In the genomic region with DNA sequence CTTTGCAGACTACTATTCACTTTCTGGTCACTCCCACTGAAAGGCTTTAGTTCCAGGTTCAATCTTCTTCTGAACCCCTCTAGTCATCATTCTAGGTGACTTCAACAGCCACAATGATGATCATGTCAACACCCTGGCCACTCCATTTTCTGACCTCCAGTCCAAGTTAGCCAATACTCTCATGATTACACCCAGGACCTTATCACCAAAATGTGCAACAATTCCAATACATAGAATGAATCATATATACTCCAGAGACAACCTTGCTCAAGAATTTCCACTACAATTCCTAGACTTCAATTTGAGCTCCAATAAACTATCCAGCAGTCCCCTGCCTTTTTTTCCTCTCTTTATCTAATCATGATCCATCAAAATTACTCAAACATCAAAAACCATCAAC, we compare ENCODE assay signal across 20 cellular contexts.
DNase-seq lines count a peak whose midpoint lies in the region; FAIRE-seq and TF ChIP-seq lines count a peak whose summit lies in the region.
"Had no signal": no experiment of that assay in that cellular context is flagged by ENCODE, and none has a peak within 500 bp of the region (broad histone marks: within the 10 kb centered on the region; RNA-seq: fewer than 3 reads in every experiment).

No MANE protein-coding gene starts in this region.

- POLR2A ChIA-PET in OCI-LY7 (lab: Charles Lee): interaction anchor here (0.9 kb wide), 1 partner anchor 12 kb away, joined by 3 read pairs; no protein-coding TSS in a partner anchor

- H3K27me3 ChIP-seq in bronchial epithelial cell (ENCODE audit: control insufficient read depth, insufficient read depth, low read length): no peaks in the 10 kb centered on the region
- H3K27me3 ChIP-seq: BLaER1, Peyer's patch had no signal

- peak overlapping the region; percentile 40 for H3K4me3 Mint-ChIP-seq in activated naive CD8-positive, alpha-beta T cell
- no peak overlapping the region for H3K4me3 Mint-ChIP-seq in activated naive CD8-positive, alpha-beta T cell treated with anti-CD3 and anti-CD28 coated beads for 36 hours
- H3K4me3 Mint-ChIP-seq in nephron: peak overlapping the region in 1 of 3 experiments; percentile 9
- H3K4me3 Mint-ChIP-seq: CD8-positive, alpha-beta memory T cell had no signal

- H3K4me3 ChIP-seq in bronchial epithelial cell (ENCODE audit: low read depth, low read length) (no peak overlapping the region), OCI-LY7 (ENCODE audit: low read depth, low read length, poor library complexity, severe bottlenecking) (no peak overlapping the region)
- H3K4me3 ChIP-seq: BLaER1, Peyer's patch had no signal

- no peaks in the 10 kb centered on the region for H3K4me1 ChIP-seq in OCI-LY7 (ENCODE audit: insufficient read depth, low read length, poor library complexity, severe bottlenecking)
- H3K4me1 ChIP-seq: BLaER1 had no signal

- H3K36me3 ChIP-seq in bronchial epithelial cell (ENCODE audit: control insufficient read depth, insufficient read depth, low read length) (no peaks in the 10 kb centered on the region), OCI-LY7 (ENCODE audit: insufficient read depth, low read length) (no peaks in the 10 kb centered on the region)
- H3K36me3 ChIP-seq: Peyer's patch had no signal

- H3K27ac Mint-ChIP-seq in activated naive CD8-positive, alpha-beta T cell: peak overlapping the region; percentile 19
- H3K27ac Mint-ChIP-seq in activated naive CD8-positive, alpha-beta T cell treated with anti-CD3 and anti-CD28 coated beads for 36 hours: no peak overlapping the region
- peak overlapping the region; percentile 41 to 91 (median 67) for H3K27ac Mint-ChIP-seq in nephron
- H3K27ac Mint-ChIP-seq: CD8-positive, alpha-beta memory T cell had no signal

- no peaks in the 10 kb centered on the region for H3K9me3 Mint-ChIP-seq in activated naive CD8-positive, alpha-beta T cell (ENCODE audit: low read depth)
- H3K9me3 Mint-ChIP-seq in activated naive CD8-positive, alpha-beta T cell treated with anti-CD3 and anti-CD28 coated beads for 36 hours: no peaks in the 10 kb centered on the region
- H3K9me3 Mint-ChIP-seq in nephron: no peaks in the 10 kb centered on the region
- H3K9me3 Mint-ChIP-seq: CD8-positive, alpha-beta memory T cell had no signal

- H3K27me3 Mint-ChIP-seq in activated naive CD8-positive, alpha-beta T cell: no peaks in the 10 kb centered on the region
- no peaks in the 10 kb centered on the region for H3K27me3 Mint-ChIP-seq in activated naive CD8-positive, alpha-beta T cell treated with anti-CD3 and anti-CD28 coated beads for 36 hours
- peaks cover 3% of the 10 kb centered on the region for H3K27me3 Mint-ChIP-seq in nephron (ENCODE audit: low read depth)
- H3K27me3 Mint-ChIP-seq: CD8-positive, alpha-beta memory T cell had no signal

- TF ChIP-seq CTCF in bronchial epithelial cell (IDR thresholded peaks at IDR 0.05; ENCODE audit: insufficient read depth, low read length, severe bottlenecking) (no peak), nephron (IDR thresholded peaks at IDR 0.05; ENCODE audit: unreplicated experiment in 3 of 3) (no peak), OCI-LY7 (conservative IDR thresholded peaks at IDR 0.05; ENCODE audit: low read length) (no peak)

- BruUV-seq in OCI-LY7 (replicated peaks; lab: Mats Ljungman, UMichigan): no TSS peak

- H3K36me3 Mint-ChIP-seq in activated naive CD8-positive, alpha-beta T cell: peaks cover 21% of the 10 kb centered on the region
- H3K36me3 Mint-ChIP-seq in activated naive CD8-positive, alpha-beta T cell treated with anti-CD3 and anti-CD28 coated beads for 36 hours: peaks cover 19% of the 10 kb centered on the region
- H3K36me3 Mint-ChIP-seq in nephron (ENCODE audit: low read depth): no peaks in the 10 kb centered on the region

- no peak for FAIRE-seq in bronchial epithelial cell (lab: Jason Lieb, UNC)
- FAIRE-seq: GM12891, GM18507, HepG2 had no signal

- CTCF ChIA-PET in OCI-LY7 (lab: Charles Lee; ENCODE audit: unreplicated experiment): no interaction called here

- no peak overlapping the region for H2AFZ ChIP-seq in OCI-LY7 (ENCODE audit: low read length)

- H4K20me1 ChIP-seq in OCI-LY7 (ENCODE audit: insufficient read depth, low read length): no peaks in the 10 kb centered on the region

- no peaks in the 10 kb centered on the region for H3K9me3 ChIP-seq in OCI-LY7 (ENCODE audit: low read length)
- H3K9me3 ChIP-seq: BLaER1, Peyer's patch had no signal

- no peak overlapping the region for H3K4me2 ChIP-seq in OCI-LY7 (ENCODE audit: low read length)
- H3K4me2 ChIP-seq: BLaER1, KMS-11 had no signal

- no peaks in the 10 kb centered on the region for H3K9me2 ChIP-seq in OCI-LY7 (ENCODE audit: insufficient read depth, low read length)

- intact Hi-C loops in OCI-LY7 (cut with micrococcal nuclease; ENCODE audit: unreplicated experiment): no loop called here

- H3K79me2 ChIP-seq in OCI-LY7 (ENCODE audit: insufficient read depth, low read depth, low read length): no peaks in the 10 kb centered on the region

- no peak overlapping the region for H3K27ac ChIP-seq in OCI-LY7 (ENCODE audit: low read depth, low read length, poor library complexity, severe bottlenecking)
- H3K27ac ChIP-seq: BLaER1, KMS-11, Peyer's patch had no signal

- peaks cover 57% of the 10 kb centered on the region for H3K4me1 Mint-ChIP-seq in activated naive CD8-positive, alpha-beta T cell (ENCODE audit: low read depth)
- H3K4me1 Mint-ChIP-seq in activated naive CD8-positive, alpha-beta T cell treated with anti-CD3 and anti-CD28 coated beads for 36 hours: peaks cover 29% of the 10 kb centered on the region
- H3K4me1 Mint-ChIP-seq in nephron: peaks cover 38% of the 10 kb centered on the region

- no peak for DNase-seq in activated naive CD8-positive, alpha-beta T cell treated with anti-CD3 and anti-CD28 coated beads for 36 hours
- DNase-seq in bronchial epithelial cell (ENCODE audit: low read depth) (peak; percentile 30), OCI-LY7 (ENCODE audit: low spot score) (no peak), NCI-H1436 treated with DMSO at 0.1 percent for 48 hours (lab: John Stamatoyannopoulos, UW) (no peak), SKM-1 treated with dmso at 0.1 percent for 144 hours (lab: John Stamatoyannopoulos, UW; ENCODE audit: unreplicated experiment) (no peak)
- DNase-seq in stimulated activated CD8-positive, alpha-beta memory T cell treated with anti-CD3 and anti-CD28 coated beads, Interleukin-4, amount 100 ng/mL, for 48 hours: no peak
- DNase-seq: 8988T; CD8-positive, alpha-beta memory T cell; GDM1; NCI-H1092; NCI-H1694; NCI-H524; Peyer's patch had no signal
